In genomic region chr10:24906372-24906771, GRCh38 we compare ENCODE assay signal across 11 cellular contexts.
"Had no signal": no experiment of that assay in that cellular context is flagged by ENCODE, and none has a peak within 500 bp of the region (broad histone marks: within the 10 kb centered on the region; RNA-seq: fewer than 3 reads in every experiment).

No MANE protein-coding gene starts in this region.

- DNase-seq: GM23248, GOT3, H7, H9, HCEC 1CT, HFFc6 had no signal

- H3K27ac ChIP-seq: GM23248 had no signal

- H3K9me3 ChIP-seq: HAP-1 had no signal

- H3K4me3 ChIP-seq: GM23248, GM23338, HAP-1 had no signal

- H3K4me3 Mint-ChIP-seq: GM23338, H9, HFFc6 had no signal

- FAIRE-seq: H1, H54 had no signal

- ATAC-seq: GM23338, HCT116 had no signal

- H3K27ac Mint-ChIP-seq: GM23338, H9, HFFc6 had no signal

- H3K36me3 ChIP-seq: HAP-1 had no signal

- H3K4me1 Mint-ChIP-seq: GM23338 had no signal

- H3K4me2 ChIP-seq: GM23338 had no signal

- H3K9me3 Mint-ChIP-seq: GM23338, H9, HFFc6 had no signal

- H2AFZ ChIP-seq: GM23248, GM23338 had no signal

- H3K9ac ChIP-seq: GM23248 had no signal
